Comparison of ENCODE assay signal across 10 cellular contexts in the genomic region with DNA sequence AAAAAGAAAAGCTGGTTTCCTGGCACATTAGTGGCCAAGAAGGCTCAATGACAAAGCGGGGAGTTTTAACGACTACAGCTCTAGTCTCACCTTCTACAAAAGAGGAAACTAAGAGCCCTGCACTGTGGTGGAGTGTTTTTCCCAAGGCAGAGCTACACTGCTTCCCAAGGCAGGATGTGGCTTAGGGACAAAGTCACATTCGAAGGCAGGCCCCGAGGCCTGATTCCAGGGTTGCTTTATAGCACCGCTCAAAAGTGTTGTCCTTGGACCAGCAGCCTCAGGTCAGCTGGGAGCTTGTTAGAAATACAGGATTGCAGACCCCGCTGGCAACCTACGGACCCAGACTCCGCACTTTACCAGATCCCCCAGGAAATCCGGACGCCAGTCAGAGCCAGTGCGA. TPM values are rescaled to one million over a fixed set of nuclear protein-coding genes. Genes with fewer than 3 reads are reported as not detected.
"Had no signal": no experiment of that assay in that cellular context is flagged by ENCODE, and none has a peak within 500 bp of the region (broad histone marks: within the 10 kb centered on the region; RNA-seq: fewer than 3 reads in every experiment).

No MANE protein-coding gene starts in this region.

- H3K27ac ChIP-seq: coronary artery, esophagus squamous epithelium, gastrocnemius medialis, testis, uterus, VCaP had no signal

- DNase-seq: esophagus squamous epithelium had no signal

- H3K27me3 ChIP-seq: esophagus squamous epithelium, testis, uterus had no signal

- H3K4me2 ChIP-seq: smooth muscle cell had no signal

- H3K4me1 ChIP-seq: esophagus squamous epithelium, gastrocnemius medialis, testis, uterus had no signal

- H3K4me3 ChIP-seq: coronary artery, esophagus squamous epithelium, gastrocnemius medialis, mucosa of descending colon, smooth muscle cell, testis, uterus had no signal

- H3K9me3 ChIP-seq: esophagus squamous epithelium, gastrocnemius medialis, mucosa of descending colon, testis, uterus had no signal

- H3K36me3 ChIP-seq: esophagus squamous epithelium, gastrocnemius medialis, uterus had no signal

RNA-seq across cellular contexts. Expression of a gene that starts 23.8 kb away (rescaled TPM):
- total RNA-seq: activated naive CD8-positive, alpha-beta T cell treated with anti-CD3 and anti-CD28 coated beads for 36 hours; gastrocnemius medialis had no signal
- polyA plus RNA-seq: neural cell had no signal
